Comparison of ENCODE assay signal across 8 cellular contexts in the genomic region with DNA sequence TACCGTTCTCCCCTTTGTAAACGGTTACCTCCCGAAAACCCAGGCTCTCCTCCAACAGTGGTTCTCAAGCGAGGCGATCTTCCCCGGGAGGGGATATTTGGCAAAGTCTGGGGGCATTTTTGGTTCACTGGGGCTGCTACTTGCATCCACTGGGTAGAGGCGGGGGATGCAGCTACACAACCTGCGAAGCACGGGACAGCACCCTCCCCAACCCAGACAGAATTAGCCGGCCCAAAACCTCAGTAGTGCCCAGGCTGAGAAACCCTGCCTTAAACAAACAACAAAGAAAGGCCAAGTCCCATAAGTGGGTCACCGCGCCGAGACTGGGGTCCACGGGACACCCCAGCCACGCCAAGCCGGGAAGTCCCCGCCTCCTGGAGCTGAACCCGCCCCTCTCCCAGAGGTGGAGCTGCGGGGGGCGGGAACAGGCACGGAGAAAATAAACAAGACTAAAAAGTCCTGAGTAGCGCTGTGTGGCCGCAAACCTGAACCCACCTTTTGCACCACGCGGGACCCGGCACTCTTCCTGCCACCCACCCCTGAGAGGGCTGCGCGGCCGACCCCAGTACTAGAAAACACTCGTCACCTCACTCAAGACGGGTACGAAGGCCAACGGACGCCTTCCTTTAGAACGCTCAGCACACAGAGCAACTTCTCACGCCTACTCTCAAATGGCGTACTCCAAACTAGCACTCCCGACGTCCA. TPM values are rescaled to one million over a fixed set of nuclear protein-coding genes. Genes with fewer than 3 reads are reported as not detected.
DNase-seq lines count a peak whose midpoint lies in the region; ATAC-seq and TF ChIP-seq lines count a peak whose summit lies in the region.
"Not testable (repeated sequence)": the region's sequence is repeated elsewhere in the genome, so short reads cannot be mapped to it uniquely, and the experiment has no call there.

No MANE protein-coding gene starts in this region.

- H3K4me3 ChIP-seq in BJ (ENCODE audit: low read depth, low read length) = peak overlapping the region; percentile 98
- H3K4me3 ChIP-seq in OCI-LY1 (ENCODE audit: low read depth, low read length, poor library complexity, severe bottlenecking) = peak overlapping the region; percentile 88
- peak overlapping the region; percentile 100 for H3K4me3 ChIP-seq in endodermal cell (ENCODE audit: low read length)
- H3K4me3 ChIP-seq in lower lobe of right lung = peak overlapping the region; percentile 94

- H3K27me3 ChIP-seq in BJ (ENCODE audit: control insufficient read depth, insufficient read depth, low read length); OCI-LY1 (ENCODE audit: insufficient read depth, low read length); endodermal cell (ENCODE audit: control insufficient read depth, insufficient read depth, low read length, poor library complexity, severe bottlenecking); lower lobe of right lung (ENCODE audit: low read depth): not testable (repeated sequence)

- peak overlapping the region; percentile 43 for H3K4me2 ChIP-seq in OCI-LY1 (ENCODE audit: low read length)

- H4K20me1 ChIP-seq in OCI-LY1 (ENCODE audit: insufficient read depth, low read length) = not testable (repeated sequence)

- H3K4me1 ChIP-seq in OCI-LY1 (ENCODE audit: insufficient read depth, low read length, severe bottlenecking) (peaks cover 18% of the 10 kb centered on the region), lower lobe of right lung (peaks cover 20% of the 10 kb centered on the region)
- not testable (repeated sequence) for H3K4me1 ChIP-seq in endodermal cell (ENCODE audit: control insufficient read depth, insufficient read depth, low read length)

- H3K27ac Mint-ChIP-seq in activated T-helper 17 cell treated with anti-CD3 and anti-CD28 coated beads, Interleukin-2, amount 50 U/mL, for 72 hours = peak overlapping the region; percentile 80
- peak overlapping the region; percentile 77 for H3K27ac Mint-ChIP-seq in endodermal cell

- H3K36me3 Mint-ChIP-seq in activated T-helper 17 cell treated with anti-CD3 and anti-CD28 coated beads, Interleukin-2, amount 50 U/mL, for 72 hours (ENCODE audit: low read depth) = peaks cover 62% of the 10 kb centered on the region
- peaks cover 11% of the 10 kb centered on the region for H3K36me3 Mint-ChIP-seq in endodermal cell (ENCODE audit: low read depth)

- H3K9me3 Mint-ChIP-seq in activated T-helper 17 cell treated with anti-CD3 and anti-CD28 coated beads, Interleukin-2, amount 50 U/mL, for 72 hours; endodermal cell: not testable (repeated sequence)

- CTCF ChIA-PET in BJ (lab: Yijun Ruan, JAX) = not testable (repeated sequence)

- POLR2A ChIA-PET in BJ (lab: Charles Lee) = not testable (repeated sequence)

- H3F3A ChIP-seq in OCI-LY1 (ENCODE audit: insufficient read depth, low read length) = not testable (repeated sequence)

- H3K9me2 ChIP-seq in OCI-LY1 (ENCODE audit: low read depth, low read length) = not testable (repeated sequence)

- not testable (repeated sequence) for H2AFZ ChIP-seq in OCI-LY1 (ENCODE audit: low read length)

- not testable (repeated sequence) for H3K36me3 ChIP-seq in BJ (ENCODE audit: control insufficient read depth, insufficient read depth, low read length); OCI-LY1 (ENCODE audit: insufficient read depth, low read length); lower lobe of right lung
- H3K36me3 ChIP-seq in endodermal cell (ENCODE audit: control insufficient read depth, insufficient read depth, low read length) = peaks cover 12% of the 10 kb centered on the region

- ATAC-seq in GM19395 (IDR thresholded peaks at IDR 0.05; ENCODE audit: unreplicated experiment) (peak; percentile 38), HG03025 (IDR thresholded peaks at IDR 0.05; ENCODE audit: low FRiP score, unreplicated experiment) (peak; percentile 61), lower lobe of right lung (peak; percentile 85 to 87)
- ATAC-seq in activated T-helper 17 cell treated with anti-CD3 and anti-CD28 coated beads, Interleukin-2, amount 50 U/mL, for 72 hours (replicated peaks) = peak; percentile 68

- peak overlapping the region; percentile 89 for H3K4me3 Mint-ChIP-seq in activated T-helper 17 cell treated with anti-CD3 and anti-CD28 coated beads, Interleukin-2, amount 50 U/mL, for 72 hours
- H3K4me3 Mint-ChIP-seq in endodermal cell = peak overlapping the region; percentile 80

- H3K27me3 Mint-ChIP-seq in activated T-helper 17 cell treated with anti-CD3 and anti-CD28 coated beads, Interleukin-2, amount 50 U/mL, for 72 hours; endodermal cell (ENCODE audit: insufficient read depth): not testable (repeated sequence)

- not testable (repeated sequence) for TF ChIP-seq CTCF in BJ (IDR thresholded peaks at IDR 0.05; ENCODE audit: insufficient read depth, low read depth, low read length); OCI-LY1 (IDR thresholded peaks at IDR 0.05; ENCODE audit: low read length); endodermal cell (conservative IDR thresholded peaks at IDR 0.05); lower lobe of right lung (IDR thresholded peaks at IDR 0.05)

- WGBS in endodermal cell (ENCODE audit: insufficient coverage in 1 of 2, insufficient read length in 1 of 2), 2 experiments = 0% methylated on average over 4 to 9 of the region's 39 CpGs

- H3K9me3 ChIP-seq in OCI-LY1 (ENCODE audit: low read length); endodermal cell (ENCODE audit: control insufficient read depth, low read length); lower lobe of right lung: not testable (repeated sequence)

- not testable (repeated sequence) for DNase-seq in BJ (ENCODE audit: low read depth)
- peak; percentile 62 for DNase-seq in endodermal cell
- peak; percentile 46 for DNase-seq in lower lobe of right lung
- peak; percentile 7 for DNase-seq in stimulated activated CD4-positive, alpha-beta T cell treated with anti-CD3 and anti-CD28 coated beads, Interleukin-12 subunit alpha, Interleukin-12 subunit beta, amount 100 ng/mL, for 4 hours

- H3K9ac ChIP-seq in OCI-LY1 (ENCODE audit: low read length) (peak overlapping the region; percentile 63), endodermal cell (ENCODE audit: extremely low read depth, low read length, poor library complexity, severe bottlenecking) (peak overlapping the region; percentile 6)

- H3K79me2 ChIP-seq in OCI-LY1 (ENCODE audit: insufficient read depth, low read length) = peaks cover 41% of the 10 kb centered on the region

- H3K27ac ChIP-seq in OCI-LY1 (ENCODE audit: low read depth, low read length, poor library complexity, severe bottlenecking) (peak overlapping the region; percentile 79), lower lobe of right lung (peak overlapping the region; percentile 95)
- not testable (repeated sequence) for H3K27ac ChIP-seq in endodermal cell (ENCODE audit: low read depth, low read length)

- intact Hi-C loops in lower lobe of right lung (cut with DNase I) = not testable (repeated sequence)

- H3K4me1 Mint-ChIP-seq in activated T-helper 17 cell treated with anti-CD3 and anti-CD28 coated beads, Interleukin-2, amount 50 U/mL, for 72 hours = peaks cover 10% of the 10 kb centered on the region
- peaks cover 10% of the 10 kb centered on the region for H3K4me1 Mint-ChIP-seq in endodermal cell

RNA-seq across cellular contexts. Expression of gene TMEM50A, which starts 0.5 kb away (rescaled TPM):
- 55.8 and 143 TPM in 2 replicates for polyA plus RNA-seq in BJ (2011; rRNA removed)
- 17.8 and 19.0 TPM in 2 replicates for polyA minus RNA-seq in BJ (2011; rRNA and poly(A)+ RNA removed)
- 100 to 1,000 TPM in 1 of 2 donors, 10 to 100 TPM in 1; 76.3 to 125 TPM for total RNA-seq in activated T-helper 17 cell treated with anti-CD3 and anti-CD28 coated beads, Interleukin-2, amount 50 U/mL, for 72 hours
- total RNA-seq in endodermal cell (10 to 100 TPM; 95.8 to 99.3 TPM), lower lobe of right lung (106 TPM)
- polyA plus RNA-seq in endodermal cell (2013, experiment 1 of 2) = 100 TPM
- polyA plus RNA-seq in endodermal cell (2013, experiment 2 of 2) = 98.3 TPM
